In the genomic region with DNA sequence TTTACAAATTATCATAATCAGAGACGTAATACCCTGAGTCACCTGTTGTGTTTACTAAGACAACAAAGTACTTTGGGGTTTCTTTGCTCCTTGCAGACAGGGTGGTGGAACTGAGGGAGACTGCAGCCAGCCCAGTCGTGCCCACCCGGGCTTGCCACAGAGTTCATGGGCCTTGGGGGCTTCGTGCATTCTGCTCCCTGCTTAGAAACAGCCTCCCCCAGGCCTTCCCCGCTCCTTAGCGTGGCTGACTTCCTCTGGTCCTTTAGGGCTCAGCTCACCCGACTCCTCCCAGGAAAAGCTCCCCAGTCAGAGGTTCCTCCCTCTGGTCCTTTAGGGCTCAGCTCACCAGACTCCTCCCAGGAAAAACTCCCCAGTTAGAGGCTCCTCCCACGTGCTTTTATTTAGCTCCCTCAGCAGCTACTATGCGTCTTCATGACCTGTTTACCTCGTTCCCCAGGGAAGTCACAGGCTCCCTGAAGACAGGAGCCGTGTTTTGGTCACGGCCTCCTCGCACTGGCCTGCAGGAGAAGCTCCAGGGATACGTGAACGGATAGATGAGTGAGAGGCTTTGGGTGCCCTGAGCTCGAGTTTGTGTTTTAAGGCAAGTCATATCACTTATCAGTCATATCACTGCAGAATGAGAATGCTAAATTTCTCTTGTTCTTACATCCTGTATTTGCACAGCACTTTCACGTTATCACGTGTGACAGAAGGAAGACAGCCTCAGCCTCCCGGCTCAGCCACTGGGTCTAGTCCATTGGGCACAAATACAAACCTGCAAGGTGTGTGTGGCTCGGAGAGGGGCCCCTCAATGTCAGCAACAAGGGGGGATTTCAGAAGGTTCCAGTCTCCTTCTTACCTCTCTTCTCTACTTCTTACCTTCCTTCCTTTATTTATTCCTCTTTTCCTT, we compare ENCODE assay signal across 8 cellular contexts. TPM values are rescaled to one million over a fixed set of nuclear protein-coding genes. Genes with fewer than 3 reads are reported as not detected.
DNase-seq lines count a peak whose midpoint lies in the region; TF ChIP-seq lines count a peak whose summit lies in the region.

No MANE protein-coding gene starts in this region.

- DNase-seq in A673 (ENCODE audit: low spot score), result peak; percentile 71
- peak; percentile 34 for DNase-seq in GM20000 (ENCODE audit: low spot score)
- peak; percentile 11 for DNase-seq in NAMALWA (ENCODE audit: low spot score)
- peak; percentile 75 for DNase-seq in activated effector memory CD4-positive, alpha-beta T cell treated with anti-CD3 and anti-CD28 coated beads, Interleukin-2, amount 50 U/mL, for 16 hours
- no peak for DNase-seq in GOT3 (lab: John Stamatoyannopoulos, UW)
- no peak for DNase-seq in C1 segment of cervical spinal cord (lab: John Stamatoyannopoulos, UW)
- DNase-seq in cerebellar cortex (ENCODE audit: low spot score), result no peak

- CTCF ChIA-PET in A673 (lab: Charles Lee), result no interaction called here

- H3K4me3 ChIP-seq in A673 (ENCODE audit: low read depth, low read length, poor library complexity, severe bottlenecking) (no peak overlapping the region), skin epidermis (no peak overlapping the region)

- H3K36me3 ChIP-seq in A673 (ENCODE audit: insufficient read depth, low read length, poor library complexity, severe bottlenecking), result no peaks in the 10 kb centered on the region

- peaks cover 26% of the 10 kb centered on the region for H3K4me1 ChIP-seq in A673 (ENCODE audit: insufficient read depth, low read length, poor library complexity, severe bottlenecking)

- H3K27ac ChIP-seq in A673 (ENCODE audit: low read depth, low read length, poor library complexity, severe bottlenecking) (no peak overlapping the region), skin epidermis (peak overlapping the region in 15 of 21 experiments; percentile 28 to 86 (median 64))

- BruUV-seq in A673 (replicated peaks; lab: Mats Ljungman, UMichigan), result no TSS peak

- H3K27me3 ChIP-seq in A673 (replicated peaks; ENCODE audit: insufficient read depth, low read depth, low read length, poor library complexity), result no peaks in the 10 kb centered on the region

- intact Hi-C loops in A673 (cut with micrococcal nuclease; ENCODE audit: unreplicated experiment), result no loop called here

- H3K9me3 ChIP-seq in A673 (ENCODE audit: low read depth, low read length, poor library complexity, severe bottlenecking), result no peaks in the 10 kb centered on the region

- POLR2A ChIA-PET in A673 (lab: Charles Lee; ENCODE audit: low non-redundant PET), result no interaction called here

- TF ChIP-seq CTCF in A673 (conservative IDR thresholded peaks at IDR 0.05; ENCODE audit: low read depth, low read length), result no peak
- no peak for TF ChIP-seq CTCF in GM20000 (IDR thresholded peaks at IDR 0.05; ENCODE audit: extremely low read depth, missing control alignments)

RNA-seq across cellular contexts. Expression of gene VIPR2, which starts 52.7 kb away (rescaled TPM):
- total RNA-seq in A673 (2021), result not detected in 2 replicates

Comparison
In these comparisons a context has a peak if more than half of its experiments do, and no peak if none do; other contexts are left out.
1. DNase-seq: peak in A673 (single experiment), GM20000 (single experiment), NAMALWA (single experiment) and activated effector memory CD4-positive, alpha-beta T cell treated with anti-CD3 and anti-CD28 coated beads, Interleukin-2, amount 50 U/mL, for 16 hours (single experiment); none in GOT3 (single experiment), C1 segment of cervical spinal cord (0 of 14) and cerebellar cortex (single experiment).